9 cellular contexts compared by ENCODE assay signal in genomic region chr1:3219005-3219724, GRCh38.
DNase-seq lines count a peak whose midpoint lies in the region; ATAC-seq and TF ChIP-seq lines count a peak whose summit lies in the region.
"Had no signal": no experiment of that assay in that cellular context is flagged by ENCODE, and none has a peak within 500 bp of the region (broad histone marks: within the 10 kb centered on the region; RNA-seq: fewer than 3 reads in every experiment).

No MANE protein-coding gene starts in this region.

- no peak overlapping the region for H2BK15ac ChIP-seq in mesenchymal stem cell (ENCODE audit: low read depth, poor library complexity, severe bottlenecking)

- H3K27ac ChIP-seq in upper lobe of left lung, result peak overlapping the region in 1 of 4 donors; percentile 40
- no peak overlapping the region for H3K27ac ChIP-seq in OCI-LY7 (ENCODE audit: low read depth, low read length, poor library complexity, severe bottlenecking)
- H3K27ac ChIP-seq in mesenchymal stem cell (ENCODE audit: low read length, poor library complexity, severe bottlenecking), result no peak overlapping the region

- TF ChIP-seq CTCF in mucosa of descending colon (IDR thresholded peaks at IDR 0.05) (no peak), upper lobe of left lung (IDR thresholded peaks at IDR 0.05) (no peak), OCI-LY7 (conservative IDR thresholded peaks at IDR 0.05; ENCODE audit: low read length) (no peak)

- no peak overlapping the region for H2BK12ac ChIP-seq in mesenchymal stem cell (ENCODE audit: low read length in 2 of 2)

- no peak overlapping the region for H2BK5ac ChIP-seq in mesenchymal stem cell (ENCODE audit: low read depth, low read length, poor library complexity, severe bottlenecking)

- ATAC-seq in mucosa of descending colon (peak; percentile 47), upper lobe of left lung (ENCODE audit: low FRiP score in 2 of 2) (peak; percentile 28 to 67)

- H3K9ac ChIP-seq in mesenchymal stem cell (ENCODE audit: low read length), result no peak overlapping the region

- no peaks in the 10 kb centered on the region for H3K79me1 ChIP-seq in mesenchymal stem cell (replicated peaks; ENCODE audit: low read length, poor library complexity, severe bottlenecking)

- no peaks in the 10 kb centered on the region for H3K79me2 ChIP-seq in OCI-LY7 (ENCODE audit: insufficient read depth, low read depth, low read length)

- H4K20me1 ChIP-seq in OCI-LY7 (ENCODE audit: insufficient read depth, low read length), result no peaks in the 10 kb centered on the region; the same call in 1 of the 2 replicates

- WGBS in upper lobe of left lung, 2 donors, result 52 to 54% methylated on average over 26 to 32 of the region's 32 CpGs
- WGBS in mesenchymal stem cell, result 76% methylated on average over 32 of the region's 32 CpGs

- H3K9me3 ChIP-seq in mucosa of descending colon (no peaks in the 10 kb centered on the region), upper lobe of left lung (no peaks in the 10 kb centered on the region), OCI-LY7 (ENCODE audit: low read length) (no peaks in the 10 kb centered on the region), mesenchymal stem cell (ENCODE audit: control insufficient read depth, low read length) (no peaks in the 10 kb centered on the region)

- no peak overlapping the region for H4K91ac ChIP-seq in mesenchymal stem cell (ENCODE audit: low read length)

- H3K23ac ChIP-seq in mesenchymal stem cell (ENCODE audit: low read length in 2 of 2), result no peak overlapping the region

- H3K4me2 ChIP-seq in OCI-LY7 (ENCODE audit: low read length) (no peak overlapping the region), mesenchymal stem cell (ENCODE audit: low read length, poor library complexity, severe bottlenecking) (no peak overlapping the region)

- no peak for TF ChIP-seq EP300 in upper lobe of left lung (IDR thresholded peaks at IDR 0.05)

- H3K4ac ChIP-seq in mesenchymal stem cell (ENCODE audit: low read depth in 1 of 2, low read length in 2 of 2), result no peak overlapping the region

- no peaks in the 10 kb centered on the region for H3K36me3 ChIP-seq in mucosa of descending colon (ENCODE audit: low read depth)
- H3K36me3 ChIP-seq in upper lobe of left lung, result no peaks in the 10 kb centered on the region
- H3K36me3 ChIP-seq in OCI-LY7 (ENCODE audit: insufficient read depth, low read length), result no peaks in the 10 kb centered on the region
- H3K36me3 ChIP-seq in mesenchymal stem cell (ENCODE audit: control insufficient read depth in 1 of 2, insufficient read depth in 2 of 2, low read depth in 1 of 2, low read length in 2 of 2), result no peaks in the 10 kb centered on the region

- peaks cover 22% of the 10 kb centered on the region for H3K4me1 ChIP-seq in mucosa of descending colon (ENCODE audit: low read depth)
- H3K4me1 ChIP-seq in upper lobe of left lung, result peaks cover 6 to 38% (median 17%) of the 10 kb centered on the region in 4 donors
- peaks cover 14% of the 10 kb centered on the region for H3K4me1 ChIP-seq in OCI-LY7 (ENCODE audit: insufficient read depth, low read length, poor library complexity, severe bottlenecking)
- H3K4me1 ChIP-seq in mesenchymal stem cell (ENCODE audit: control insufficient read depth, insufficient read depth, low read depth, low read length), result peaks cover 3% of the 10 kb centered on the region

- POLR2A ChIA-PET in OCI-LY7 (lab: Charles Lee), result no interaction called here

- intact Hi-C loops in mucosa of descending colon (cut with DNase I, micrococcal nuclease) (no loop called here), OCI-LY7 (cut with micrococcal nuclease; ENCODE audit: unreplicated experiment) (no loop called here)

- H3K27me3 ChIP-seq in upper lobe of left lung, result no peaks in the 10 kb centered on the region
- peaks cover 7 to 95% of the 10 kb centered on the region in 2 experiments for H3K27me3 ChIP-seq in mesenchymal stem cell (ENCODE audit: control insufficient read depth in 1 of 2, insufficient read depth in 1 of 2, low read length in 2 of 2)

- no peaks in the 10 kb centered on the region for H3K9me2 ChIP-seq in OCI-LY7 (ENCODE audit: insufficient read depth, low read length)

- no peak for TF ChIP-seq POLR2A in upper lobe of left lung (IDR thresholded peaks at IDR 0.05)

- no TSS peak for BruUV-seq in OCI-LY7 (replicated peaks; lab: Mats Ljungman, UMichigan)

- CTCF ChIA-PET in OCI-LY7 (lab: Charles Lee; ENCODE audit: unreplicated experiment), result interaction anchor here (0.6 kb wide), 1 partner anchor 189 kb away, joined by 3 read pairs; no protein-coding TSS in a partner anchor

- no peak overlapping the region for H3K4me3 ChIP-seq in mucosa of descending colon
- H3K4me3 ChIP-seq in upper lobe of left lung, result no peak overlapping the region
- no peak overlapping the region for H3K4me3 ChIP-seq in OCI-LY7 (ENCODE audit: low read depth, low read length, poor library complexity, severe bottlenecking)
- H3K4me3 ChIP-seq in mesenchymal stem cell (ENCODE audit: insufficient read depth in 1 of 2, low read depth in 1 of 2, low read length in 2 of 2), result peak overlapping the region in 1 of 2 experiments; percentile 15

- no peak overlapping the region for H2BK120ac ChIP-seq in mesenchymal stem cell (ENCODE audit: low read depth, low read length)

- no peak overlapping the region for H3K14ac ChIP-seq in mesenchymal stem cell (ENCODE audit: low read length in 2 of 2)

- no peak overlapping the region for H3K18ac ChIP-seq in mesenchymal stem cell (ENCODE audit: low read depth in 1 of 2, low read length in 2 of 2)

- H2AFZ ChIP-seq in OCI-LY7 (ENCODE audit: low read length), result no peak overlapping the region
- H2AFZ ChIP-seq in mesenchymal stem cell (ENCODE audit: low read depth, low read length), result no peak overlapping the region

- H2AK5ac ChIP-seq in mesenchymal stem cell (ENCODE audit: low read length, severe bottlenecking), result no peak overlapping the region

- DNase-seq in NCI-H2227 treated with DMSO at 0.1 percent for 48 hours (lab: John Stamatoyannopoulos, UW) (peak; percentile 2), NCI-H2227 (lab: John Stamatoyannopoulos, UW; ENCODE audit: unreplicated experiment) (no peak), fibroblast of peridontal ligament (ENCODE audit: extremely low read depth) (peak; percentile 73), mucosa of descending colon (peak in 2 of 3 donors; percentile 60), upper lobe of left lung (peak in 1 of 2 donors; percentile 80), OCI-LY7 (ENCODE audit: low spot score) (no peak), NCI-H1417 treated with DMSO at 0.1 percent for 48 hours (lab: John Stamatoyannopoulos, UW) (no peak), mesenchymal stem cell (no peak)
- DNase-seq: activated CD4-positive, alpha-beta T cell treated with anti-CD3 and anti-CD28 coated beads, Interleukin-2, amount 10 ng/mL, durations not matched to agents 7 days and 5 days had no signal

- no peak overlapping the region for H4K8ac ChIP-seq in mesenchymal stem cell (ENCODE audit: low read length)

Comparison
In these comparisons a context has a peak if more than half of its experiments do, and no peak if none do; other contexts are left out.
1. DNase-seq: peak in NCI-H2227 treated with DMSO at 0.1 percent for 48 hours (single experiment), fibroblast of peridontal ligament (single experiment) and mucosa of descending colon (2 of 3); none in NCI-H2227 (single experiment), OCI-LY7 (single experiment), NCI-H1417 treated with DMSO at 0.1 percent for 48 hours (single experiment) and mesenchymal stem cell (single experiment).